Comparison of ENCODE assay signal across 33 cellular contexts in the genomic region with DNA sequence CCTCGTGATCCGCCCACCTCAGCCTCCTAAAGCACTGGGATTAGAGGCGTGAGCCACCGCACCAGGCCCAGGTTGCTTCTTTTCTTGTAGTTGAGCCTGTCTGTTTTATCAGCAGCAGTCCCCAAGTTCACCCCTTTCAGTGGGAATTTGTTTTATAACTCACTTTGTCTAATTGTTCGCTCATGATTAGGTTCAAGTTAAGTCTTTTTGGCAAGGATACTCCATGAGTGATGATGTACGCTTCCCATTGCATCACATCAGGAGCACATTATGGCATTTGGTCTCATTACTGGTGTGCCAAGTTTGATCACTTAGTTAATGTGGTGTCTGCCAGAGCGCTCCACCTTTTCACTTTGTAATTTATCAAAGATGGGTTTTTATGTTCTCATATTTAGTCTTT. TPM values are rescaled to one million over a fixed set of nuclear protein-coding genes. Genes with fewer than 3 reads are reported as not detected.
"Had no signal": no experiment of that assay in that cellular context is flagged by ENCODE, and none has a peak within 500 bp of the region (broad histone marks: within the 10 kb centered on the region; RNA-seq: fewer than 3 reads in every experiment).

No MANE protein-coding gene starts in this region.

- H3K36me3 Mint-ChIP-seq: naive thymus-derived CD8-positive, alpha-beta T cell had no signal

- H3K4me1 Mint-ChIP-seq: nephron progenitor cell had no signal

- ATAC-seq: foreskin keratinocyte; gastroesophageal sphincter; heart right ventricle; left cardiac atrium; left lung; naive thymus-derived CD8-positive, alpha-beta T cell; sciatic nerve; stimulated activated naive CD8-positive, alpha-beta T cell treated with anti-CD3 and anti-CD28 coated beads, Interleukin-15, amount 100 ng/mL, for 72 hours had no signal

- H3K4me3 Mint-ChIP-seq: dendritic cell treated with granulocyte-macrophage colony-stimulating factor and Interleukin-4, amounts not matched to agents 40 ng/mL and 50 ng/mL, for 4 days; naive thymus-derived CD8-positive, alpha-beta T cell; nephron progenitor cell; stimulated activated naive CD8-positive, alpha-beta T cell treated with anti-CD3 and anti-CD28 coated beads, Interleukin-15, amount 100 ng/mL, for 72 hours had no signal

- H3K9me3 ChIP-seq: colonic mucosa, gastroesophageal sphincter, heart right ventricle, left lung, prostate gland, right atrium auricular region, thyroid gland had no signal

- H3K36me3 ChIP-seq: colonic mucosa, gastroesophageal sphincter, heart right ventricle, left lung, prostate gland, right atrium auricular region, thyroid gland had no signal

- H3K9me3 Mint-ChIP-seq: dendritic cell treated with granulocyte-macrophage colony-stimulating factor and Interleukin-4, amounts not matched to agents 40 ng/mL and 50 ng/mL, for 4 days; naive thymus-derived CD8-positive, alpha-beta T cell; nephron progenitor cell had no signal

- H3K27ac ChIP-seq: colonic mucosa, foreskin keratinocyte, gastroesophageal sphincter, heart right ventricle, left lung, prostate gland, right atrium auricular region, thyroid gland had no signal

- H3K4me1 ChIP-seq: colonic mucosa, foreskin keratinocyte, gastroesophageal sphincter, heart right ventricle, left lung, prostate gland, right atrium auricular region, thyroid gland had no signal

- H3K27ac Mint-ChIP-seq: dendritic cell treated with granulocyte-macrophage colony-stimulating factor and Interleukin-4, amounts not matched to agents 40 ng/mL and 50 ng/mL, for 4 days; naive thymus-derived CD8-positive, alpha-beta T cell; nephron progenitor cell; stimulated activated naive CD8-positive, alpha-beta T cell treated with anti-CD3 and anti-CD28 coated beads, Interleukin-15, amount 100 ng/mL, for 72 hours had no signal

- H3K27me3 ChIP-seq: colonic mucosa, left lung, right atrium auricular region, thyroid gland had no signal

- H3K4me3 ChIP-seq: colonic mucosa, gastroesophageal sphincter, heart right ventricle, left lung, prostate gland, right atrium auricular region, smooth muscle cell, thyroid gland had no signal

- DNase-seq: colonic mucosa; effector CD8-positive, alpha-beta T cell; foreskin keratinocyte; glutamatergic neuron; heart right ventricle; hippocampal formation; left cardiac atrium; left lung; mammary epithelial cell; mesendoderm; midbrain; naive thymus-derived CD8-positive, alpha-beta T cell; nephron progenitor cell; nucleus accumbens; stimulated activated CD4-positive, alpha-beta T cell treated with anti-CD3 and anti-CD28 coated beads, Interleukin-12 subunit alpha, Interleukin-12 subunit beta, amount 100 ng/mL, for 4 hours; stimulated activated CD4-positive, alpha-beta T cell treated with anti-CD3 and anti-CD28 coated beads, Interleukin-1b, Interleukin-23, amount 100 ng/mL, for 48 hours; stimulated activated CD4-positive, alpha-beta T cell treated with anti-CD3 and anti-CD28 coated beads, Interleukin-4, amount 100 ng/mL, for 1 hour; stimulated activated CD8-positive, alpha-beta memory T cell treated with anti-CD3 and anti-CD28 coated beads, Interleukin-4, amount 100 ng/mL, for 48 hours; stimulated activated naive CD4-positive, alpha-beta T cell; stimulated activated naive CD8-positive, alpha-beta T cell treated with anti-CD3 and anti-CD28 coated beads, Interleukin-15, amount 100 ng/mL, for 72 hours; thyroid gland; trophoblast cell had no signal

RNA-seq across cellular contexts. Expression of a gene that starts 14.4 kb away (rescaled TPM):
- total RNA-seq: epithelial cell of proximal tubule; foreskin keratinocyte; kidney epithelial cell; lower leg skin; naive thymus-derived CD8-positive, alpha-beta T cell; sciatic nerve; smooth muscle cell; temporal lobe; urinary bladder had no signal
- polyA plus RNA-seq: foreskin keratinocyte; mammary epithelial cell; naive thymus-derived CD8-positive, alpha-beta T cell had no signal
